ENCODE assay signal across 21 cellular contexts in genomic region chr4:150541681-150542080, GRCh38. TPM values are rescaled to one million over a fixed set of nuclear protein-coding genes. Genes with fewer than 3 reads are reported as not detected.
DNase-seq lines count a peak whose midpoint lies in the region; ATAC-seq and TF ChIP-seq lines count a peak whose summit lies in the region.
"Had no signal": no experiment of that assay in that cellular context is flagged by ENCODE, and none has a peak within 500 bp of the region (broad histone marks: within the 10 kb centered on the region; RNA-seq: fewer than 3 reads in every experiment).

No MANE protein-coding gene starts in this region.

- no peak overlapping the region for H2BK12ac ChIP-seq in trophoblast cell (ENCODE audit: low read length)

- H4K12ac ChIP-seq in trophoblast cell (ENCODE audit: low read depth, low read length): no peak overlapping the region

- H3K27ac ChIP-seq in GM23338 (ENCODE audit: low read depth): peak overlapping the region; percentile 79; the same call in 1 of the 2 replicates
- peak overlapping the region; percentile 79 for H3K27ac ChIP-seq in HUES48 (ENCODE audit: low read depth, low read length)
- H3K27ac ChIP-seq in neural progenitor cell: peak overlapping the region; percentile 89
- H3K27ac ChIP-seq in trophoblast cell (ENCODE audit: low read depth, low read length): no peak overlapping the region
- H3K27ac ChIP-seq: BLaER1 had no signal

- WGBS in trophoblast cell (ENCODE audit: extremely low coverage, insufficient coverage, insufficient read length): no CpG with 5 or more reads among the region's 3 CpGs

- H3K9me2 ChIP-seq in GM23338 (ENCODE audit: insufficient read depth): no peaks in the 10 kb centered on the region

- no peak overlapping the region for H4K8ac ChIP-seq in trophoblast cell (ENCODE audit: low read depth, low read length)

- H3K27ac Mint-ChIP-seq in GM23338 (no peak overlapping the region; the same call in 1 of the 2 replicates), neural progenitor cell (no peak overlapping the region)
- H3K27ac Mint-ChIP-seq: CD14-positive monocyte; CD4-positive, alpha-beta memory T cell; CD4-positive, CD25-positive, alpha-beta regulatory T cell had no signal

- H3K4me3 ChIP-seq in GM23338 (no peak overlapping the region), HUES48 (ENCODE audit: low read depth, low read length) (no peak overlapping the region), neural progenitor cell (no peak overlapping the region), trophoblast cell (ENCODE audit: low read depth, low read length) (no peak overlapping the region)
- H3K4me3 ChIP-seq: BLaER1 had no signal

- H3K4me1 ChIP-seq in GM23338 (ENCODE audit: insufficient read depth): peaks cover 27% of the 10 kb centered on the region
- H3K4me1 ChIP-seq in HUES48 (ENCODE audit: control insufficient read depth, insufficient read depth, low read length): peaks cover 35% of the 10 kb centered on the region
- H3K4me1 ChIP-seq in neural progenitor cell: peaks cover 79% of the 10 kb centered on the region
- no peaks in the 10 kb centered on the region for H3K4me1 ChIP-seq in trophoblast cell (ENCODE audit: control insufficient read depth in 1 of 2, insufficient read depth in 2 of 2, low read length in 2 of 2)
- H3K4me1 ChIP-seq: BLaER1, Caco-2 had no signal

- H2BK120ac ChIP-seq in trophoblast cell (ENCODE audit: insufficient read depth, low read length, poor library complexity): no peak overlapping the region

- H3K9me3 Mint-ChIP-seq in GM23338: no peaks in the 10 kb centered on the region
- H3K9me3 Mint-ChIP-seq in neural progenitor cell: peaks cover 8% of the 10 kb centered on the region
- H3K9me3 Mint-ChIP-seq in activated T-cell treated with anti-CD3 and anti-CD28 coated beads, Interleukin-2, amount 50 U/mL, for 4 hours: no peaks in the 10 kb centered on the region
- H3K9me3 Mint-ChIP-seq: CD4-positive, alpha-beta memory T cell; CD4-positive, CD25-positive, alpha-beta regulatory T cell had no signal

- no peaks in the 10 kb centered on the region for H3K79me1 ChIP-seq in trophoblast cell (ENCODE audit: low read length)

- no peak overlapping the region for H3K4ac ChIP-seq in trophoblast cell (ENCODE audit: low read depth, low read length)

- no peak for DNase-seq in GM23338 (ENCODE audit: low spot score)
- no peak for DNase-seq in neural progenitor cell (ENCODE audit: low spot score)
- peak; percentile 74 to 86 for DNase-seq in trophoblast cell
- DNase-seq in epidermal melanocyte (ENCODE audit: insufficient read length, low spot score): no peak
- no peak for DNase-seq in activated T-cell treated with anti-CD3 and anti-CD28 coated beads, Interleukin-2, amount 50 U/mL, for 4 hours
- DNase-seq in NCI-H748 (lab: John Stamatoyannopoulos, UW; ENCODE audit: unreplicated experiment): no peak
- no peak for DNase-seq in NCI-H187 (lab: John Stamatoyannopoulos, UW)
- DNase-seq: 8988T; ACHN; BE2C; C1 segment of cervical spinal cord; Caco-2; Calu3; CD4-positive, alpha-beta memory T cell; CD4-positive, CD25-positive, alpha-beta regulatory T cell; DMS79 treated with DMSO at 0.1 percent for 48 hours; GF-D8 had no signal

- peak; percentile 40 for ATAC-seq in GM23338
- ATAC-seq in activated T-cell treated with anti-CD3 and anti-CD28 coated beads, Interleukin-2, amount 50 U/mL, for 4 hours: no peak

- no peak overlapping the region for H4K91ac ChIP-seq in trophoblast cell (ENCODE audit: low read depth, low read length)

- H3K79me2 ChIP-seq in GM23338 (replicated peaks; ENCODE audit: insufficient read depth) (no peaks in the 10 kb centered on the region), neural progenitor cell (ENCODE audit: low read depth) (peaks cover 46% of the 10 kb centered on the region), trophoblast cell (ENCODE audit: control insufficient read depth, insufficient read depth, low read length, poor library complexity) (no peaks in the 10 kb centered on the region)

- H2BK5ac ChIP-seq in trophoblast cell (ENCODE audit: low read depth, low read length, poor library complexity): no peak overlapping the region

- no peak overlapping the region for H3K23ac ChIP-seq in trophoblast cell (ENCODE audit: low read length)

- H3F3A ChIP-seq in GM23338 (replicated peaks; ENCODE audit: low read depth): no peaks in the 10 kb centered on the region
- H3F3A ChIP-seq in neural progenitor cell (ENCODE audit: low read depth): peaks cover 51% of the 10 kb centered on the region

- no peaks in the 10 kb centered on the region for H3K9me3 ChIP-seq in HUES48 (ENCODE audit: control insufficient read depth, insufficient read depth, low read length)
- H3K9me3 ChIP-seq in neural progenitor cell (ENCODE audit: low read depth): no peaks in the 10 kb centered on the region
- H3K9me3 ChIP-seq in trophoblast cell (ENCODE audit: insufficient read depth, low read depth, low read length): no peaks in the 10 kb centered on the region
- H3K9me3 ChIP-seq: BE2C, BLaER1, Caco-2 had no signal

- H3K36me3 Mint-ChIP-seq in GM23338 (ENCODE audit: low read depth) (no peaks in the 10 kb centered on the region), neural progenitor cell (peaks cover 6% of the 10 kb centered on the region)
- H3K36me3 Mint-ChIP-seq in activated T-cell treated with anti-CD3 and anti-CD28 coated beads, Interleukin-2, amount 50 U/mL, for 4 hours (ENCODE audit: insufficient read depth): peaks cover 12% of the 10 kb centered on the region
- H3K36me3 Mint-ChIP-seq: CD14-positive monocyte had no signal

- H2AK5ac ChIP-seq in trophoblast cell (ENCODE audit: low read length): no peak overlapping the region

- no peak overlapping the region for H3K9ac ChIP-seq in HUES48 (ENCODE audit: low read depth, low read length)
- H3K9ac ChIP-seq in neural progenitor cell: no peak overlapping the region
- H3K9ac ChIP-seq in trophoblast cell (ENCODE audit: low read length): no peak overlapping the region
- H3K9ac ChIP-seq: BLaER1 had no signal

- no peak overlapping the region for H2AFZ ChIP-seq in GM23338
- no peak overlapping the region for H2AFZ ChIP-seq in neural progenitor cell (replicated peaks)
- H2AFZ ChIP-seq in trophoblast cell (ENCODE audit: insufficient read depth, low read length, poor library complexity): no peak overlapping the region

- H3K14ac ChIP-seq in trophoblast cell (ENCODE audit: low read length): no peak overlapping the region

- H3K18ac ChIP-seq in trophoblast cell (ENCODE audit: low read length): no peak overlapping the region

- H3K4me3 Mint-ChIP-seq in GM23338 (no peak overlapping the region), neural progenitor cell (no peak overlapping the region)
- no peak overlapping the region for H3K4me3 Mint-ChIP-seq in activated T-cell treated with anti-CD3 and anti-CD28 coated beads, Interleukin-2, amount 50 U/mL, for 4 hours
- H3K4me3 Mint-ChIP-seq: CD14-positive monocyte; CD4-positive, alpha-beta memory T cell; CD4-positive, CD25-positive, alpha-beta regulatory T cell had no signal

- no peak for TF ChIP-seq CTCF in GM23338 (conservative IDR thresholded peaks at IDR 0.05; ENCODE audit: low read depth in 2 of 2)
- no peak for TF ChIP-seq CTCF in neural progenitor cell (IDR thresholded peaks at IDR 0.05)

- no peaks in the 10 kb centered on the region for H3K27me3 ChIP-seq in GM23338 (ENCODE audit: insufficient read depth)
- H3K27me3 ChIP-seq in HUES48 (ENCODE audit: control insufficient read depth, insufficient read depth, low read length): no peaks in the 10 kb centered on the region
- no peaks in the 10 kb centered on the region for H3K27me3 ChIP-seq in neural progenitor cell
- no peaks in the 10 kb centered on the region for H3K27me3 ChIP-seq in trophoblast cell (ENCODE audit: insufficient read depth, low read length)
- H3K27me3 ChIP-seq: BE2C, BLaER1 had no signal

- H3K36me3 ChIP-seq in GM23338 (ENCODE audit: insufficient read depth) (no peaks in the 10 kb centered on the region), HUES48 (ENCODE audit: control insufficient read depth, insufficient read depth, low read length) (no peaks in the 10 kb centered on the region), neural progenitor cell (no peaks in the 10 kb centered on the region), trophoblast cell (ENCODE audit: control insufficient read depth in 1 of 2, insufficient read depth in 2 of 2, low read length in 2 of 2) (no peaks in the 10 kb centered on the region)
- H3K36me3 ChIP-seq: BE2C, BLaER1 had no signal

- H3K27me3 Mint-ChIP-seq in GM23338 (ENCODE audit: insufficient read depth, low read depth, poor library complexity) (peaks cover 2% of the 10 kb centered on the region), neural progenitor cell (ENCODE audit: insufficient read depth, low read depth) (no peaks in the 10 kb centered on the region)
- H3K27me3 Mint-ChIP-seq in activated T-cell treated with anti-CD3 and anti-CD28 coated beads, Interleukin-2, amount 50 U/mL, for 4 hours (ENCODE audit: low read depth): no peaks in the 10 kb centered on the region
- H3K27me3 Mint-ChIP-seq: CD4-positive, alpha-beta memory T cell; CD4-positive, CD25-positive, alpha-beta regulatory T cell had no signal

- no peak overlapping the region for H3K4me2 ChIP-seq in GM23338
- peak overlapping the region; percentile 61 for H3K4me2 ChIP-seq in neural progenitor cell
- no peak overlapping the region for H3K4me2 ChIP-seq in trophoblast cell (ENCODE audit: low read length)
- H3K4me2 ChIP-seq: BLaER1 had no signal

- peaks cover 20% of the 10 kb centered on the region for H3K4me1 Mint-ChIP-seq in GM23338
- H3K4me1 Mint-ChIP-seq in neural progenitor cell: peaks cover 29% of the 10 kb centered on the region
- no peaks in the 10 kb centered on the region for H3K4me1 Mint-ChIP-seq in activated T-cell treated with anti-CD3 and anti-CD28 coated beads, Interleukin-2, amount 50 U/mL, for 4 hours (ENCODE audit: low read depth)
- H3K4me1 Mint-ChIP-seq: CD14-positive monocyte had no signal

- H4K20me1 ChIP-seq in GM23338 (replicated peaks; ENCODE audit: insufficient read depth): no peaks in the 10 kb centered on the region
- H4K20me1 ChIP-seq in neural progenitor cell (ENCODE audit: low read depth): no peaks in the 10 kb centered on the region
- H4K20me1 ChIP-seq: BLaER1 had no signal

TF ChIP-seq in GM23338, 12 proteins besides CTCF, POLR2A, EP300 and RAD21 (continues in another document):
- TF ChIP-seq ETS1 (IDR thresholded peaks at IDR 0.05) (no peak), NANOG (IDR thresholded peaks at IDR 0.05; ENCODE audit: borderline replicate concordance) (no peak)

RNA-seq across cellular contexts. Expression of gene MAB21L2, which starts 40.3 kb away (rescaled TPM):
- total RNA-seq in GM23338 (2014; rRNA removed; shearing (Covaris generic)): not detected in 2 replicates
- 0.39 and 0.42 TPM in 2 replicates for polyA plus RNA-seq in GM23338 (2016; fragmentation: Nextera tagmentation; extraction: Ambion mirVana)
- total RNA-seq in neural progenitor cell (ENCODE audit: low replicate concordance): 38.3 and 42.1 TPM in 2 replicates
- polyA plus RNA-seq in trophoblast cell (2013): 0.03 and 0.04 TPM in 2 replicates
- not detected for total RNA-seq in activated T-cell treated with anti-CD3 and anti-CD28 coated beads, Interleukin-2, amount 50 U/mL, for 4 hours
- total RNA-seq: A673; Caco-2; CD4-positive, alpha-beta memory T cell; CD4-positive, CD25-positive, alpha-beta regulatory T cell had no signal
- polyA plus RNA-seq: CD14-positive monocyte had no signal

Comparison
In these comparisons a context has a peak if more than half of its experiments do, and no peak if none do; other contexts are left out.
1. DNase-seq: peak in trophoblast cell (2 of 2); none in GM23338 (single experiment), neural progenitor cell (single experiment), epidermal melanocyte (single experiment), activated T-cell treated with anti-CD3 and anti-CD28 coated beads, Interleukin-2, amount 50 U/mL, for 4 hours (single experiment), NCI-H748 (single experiment) and NCI-H187 (0 of 2).
2. RNA of gene MAB21L2, which starts 40.3 kb away (total RNA-seq): 38.3 to 42.1 TPM in neural progenitor cell; not detected in GM23338 and not detected in activated T-cell treated with anti-CD3 and anti-CD28 coated beads, Interleukin-2, amount 50 U/mL, for 4 hours; every median in the first group is over 10 times any median in the second.